8 cellular contexts compared by ENCODE assay signal in the genomic region with DNA sequence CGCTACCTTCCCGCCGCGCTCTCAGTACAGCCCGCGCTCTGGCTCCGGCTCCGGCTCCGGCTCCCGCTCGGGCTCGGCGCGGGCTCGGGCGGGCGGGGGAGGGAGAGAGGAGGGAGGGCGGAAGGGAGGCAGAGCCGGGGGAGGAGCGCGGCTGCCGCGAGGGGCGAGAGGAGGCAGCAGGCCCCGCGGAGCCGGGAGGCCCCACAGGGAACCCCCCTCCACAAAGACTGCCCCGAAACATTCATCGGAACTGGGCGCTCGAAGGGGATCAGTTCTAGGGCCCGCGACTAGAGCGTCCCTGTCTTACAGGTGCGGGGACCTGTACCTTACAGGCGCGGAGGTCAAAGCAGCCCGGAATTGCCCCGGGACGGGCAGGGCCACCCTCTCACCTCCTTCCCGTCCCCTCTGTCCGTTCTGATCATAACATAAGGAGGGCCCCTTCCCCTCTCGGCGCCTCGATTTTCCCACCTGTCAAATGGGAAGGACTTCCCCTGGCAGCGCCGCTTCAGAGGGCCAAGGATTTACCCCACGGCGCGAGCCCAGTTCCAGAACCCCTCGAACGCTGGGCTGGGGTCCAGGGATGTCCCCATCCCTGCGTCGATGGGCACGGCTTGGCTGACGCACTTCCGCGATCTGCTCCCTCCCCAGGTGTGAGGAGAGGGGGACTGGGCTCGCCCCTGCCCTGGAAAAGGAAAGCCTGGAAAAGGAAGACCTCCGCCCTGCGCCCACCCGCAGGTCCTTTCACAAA. TPM values are rescaled to one million over a fixed set of nuclear protein-coding genes. Genes with fewer than 3 reads are reported as not detected.
DNase-seq lines count a peak whose midpoint lies in the region; ATAC-seq and TF ChIP-seq lines count a peak whose summit lies in the region.

A gene (minus strand): TSS at position 40 of the 748 bp plus-strand sequence. CDS start 407 bp downstream, outside the sequence.

- peak within 1 kb of the TSS; percentile 21 for H3K9ac ChIP-seq in rectal smooth muscle tissue (ENCODE audit: low read length)

- peak; percentile 68 for ATAC-seq in CD8-positive, alpha-beta T cell
- ATAC-seq in HG03469 (IDR thresholded peaks at IDR 0.05; ENCODE audit: unreplicated experiment) = no peak
- ATAC-seq in GM21515 (IDR thresholded peaks at IDR 0.05; ENCODE audit: unreplicated experiment) = no peak

- TF ChIP-seq CTCF in CD8-positive, alpha-beta T cell (IDR thresholded peaks at IDR 0.05) = no peak
- TF ChIP-seq CTCF in foreskin fibroblast (IDR thresholded peaks at IDR 0.05; ENCODE audit: low read depth, low read length) = no peak

- H3K27me3 Mint-ChIP-seq in CD8-positive, alpha-beta T cell (ENCODE audit: low read depth) = peaks cover 26% of the 10 kb centered on the region

- intact Hi-C loops in CD8-positive, alpha-beta T cell (cut with DNase I, micrococcal nuclease) = no loop called here

- peak; percentile 32 to 77 (median 64) for DNase-seq in CD8-positive, alpha-beta T cell
- peak; percentile 83 for DNase-seq in HuH-7 (ENCODE audit: low spot score)
- DNase-seq in activated T-cell treated with anti-CD3 and anti-CD28 coated beads, Interleukin-2, amount 50 U/mL, for 1 hour = peak; percentile 72
- peak; percentile 24 to 72 for DNase-seq in foreskin fibroblast
- DNase-seq in NCI-H2081 treated with DMSO at 0.1 percent for 48 hours (lab: John Stamatoyannopoulos, UW) = no peak

- no peak within 1 kb of the TSS for H3K4me3 ChIP-seq in CD8-positive, alpha-beta T cell (ENCODE audit: low read depth, low read length)
- H3K4me3 ChIP-seq in foreskin fibroblast (ENCODE audit: low read depth in 1 of 2, low read length in 2 of 2) = no peak within 1 kb of the TSS
- H3K4me3 ChIP-seq in rectal smooth muscle tissue (ENCODE audit: low read length) = peak within 1 kb of the TSS; percentile 51

- no peak within 1 kb of the TSS for H3K27ac Mint-ChIP-seq in CD8-positive, alpha-beta T cell

- H3K27ac ChIP-seq in CD8-positive, alpha-beta T cell (ENCODE audit: low read depth, low read length) = no peak within 1 kb of the TSS
- no peak within 1 kb of the TSS for H3K27ac ChIP-seq in rectal smooth muscle tissue (ENCODE audit: low read depth, low read length)

- H3K9me3 Mint-ChIP-seq in CD8-positive, alpha-beta T cell = no peaks in the 10 kb centered on the region

- H3K36me3 Mint-ChIP-seq in CD8-positive, alpha-beta T cell = no peaks in the 10 kb centered on the region

- no peaks in the 10 kb centered on the region for H3K36me3 ChIP-seq in CD8-positive, alpha-beta T cell (ENCODE audit: insufficient read depth, low read length)
- no peaks in the 10 kb centered on the region for H3K36me3 ChIP-seq in rectal smooth muscle tissue (ENCODE audit: control insufficient read depth, insufficient read depth, low read length)

- H3K27me3 ChIP-seq in CD8-positive, alpha-beta T cell (ENCODE audit: insufficient read depth, low read length) = peaks cover 31% of the 10 kb centered on the region
- H3K27me3 ChIP-seq in rectal smooth muscle tissue (ENCODE audit: control insufficient read depth, insufficient read depth, low read length) = peaks cover 45% of the 10 kb centered on the region

- H3K4me1 ChIP-seq in CD8-positive, alpha-beta T cell (ENCODE audit: insufficient read depth, low read length) = peaks cover 36% of the 10 kb centered on the region
- peaks cover 3% of the 10 kb centered on the region for H3K4me1 ChIP-seq in rectal smooth muscle tissue (ENCODE audit: control insufficient read depth, insufficient read depth, low read length)

- H3K9me3 ChIP-seq in CD8-positive, alpha-beta T cell (ENCODE audit: low read length) = no peaks in the 10 kb centered on the region

- H3K4me3 Mint-ChIP-seq in CD8-positive, alpha-beta T cell = peak within 1 kb of the TSS; percentile 68

- POLR2A ChIA-PET in CD8-positive, alpha-beta T cell (lab: Charles Lee) = interaction anchor here (0.9 kb wide), 1 partner anchor 11 kb away, joined by 3 read pairs; a partner anchor contains a TSS

- H3K4me1 Mint-ChIP-seq in CD8-positive, alpha-beta T cell (ENCODE audit: low read depth) = peaks cover 23% of the 10 kb centered on the region

- CTCF ChIA-PET in CD8-positive, alpha-beta T cell (lab: Charles Lee) = interaction anchor here (1.2 to 1.8 kb wide), 3 partner anchors 11 to 218 kb away, joined by 4 to 5 read pairs (median 4); no protein-coding TSS in a partner anchor

RNA-seq across cellular contexts. Expression of the gene that starts here (rescaled TPM):
- total RNA-seq in CD8-positive, alpha-beta T cell = 1 to 10 TPM in 1 of 2 experiments, under 1 TPM in 1; 0.72 to 1.5 TPM
